Comparison of ENCODE assay signal across 18 cellular contexts in genomic region chr20:63148696-63149095, GRCh38.
DNase-seq lines count a peak whose midpoint lies in the region; ATAC-seq, FAIRE-seq and TF ChIP-seq lines count a peak whose summit lies in the region.
"Had no signal": no experiment of that assay in that cellular context is flagged by ENCODE, and none has a peak within 500 bp of the region (broad histone marks: within the 10 kb centered on the region; RNA-seq: fewer than 3 reads in every experiment).

No MANE protein-coding gene starts in this region.

- no peak overlapping the region for H3K27ac Mint-ChIP-seq in H9
- H3K27ac Mint-ChIP-seq: CD8-positive, alpha-beta T cell had no signal

- H3K14ac ChIP-seq in H9 (ENCODE audit: insufficient read depth, low read length) = no peak overlapping the region

- no peaks in the 10 kb centered on the region; the same call in 1 of the 2 replicates for H4K20me1 ChIP-seq in HepG2 (ENCODE audit: insufficient read depth, low read length)
- H4K20me1 ChIP-seq in H9 (ENCODE audit: control insufficient read depth, insufficient read depth, insufficient read length) = no peaks in the 10 kb centered on the region

- no peak overlapping the region for H3K4me2 ChIP-seq in HepG2 (ENCODE audit: low read depth, low read length)
- H3K4me2 ChIP-seq in H9 (ENCODE audit: insufficient read depth, insufficient read length, low read length) = no peak overlapping the region

- H3K36me3 Mint-ChIP-seq in H9 (ENCODE audit: insufficient read depth in 1 of 3, low read depth in 3 of 3) = peaks cover 2 to 11% (median 9%) of the 10 kb centered on the region in 3 experiments; a peak in 6 of 7 replicates
- H3K36me3 Mint-ChIP-seq: CD14-positive monocyte; CD8-positive, alpha-beta T cell had no signal

- no peak overlapping the region for H3K27ac ChIP-seq in HepG2 (ENCODE audit: extremely low read length, insufficient read depth, low read length)
- H3K27ac ChIP-seq in H9 (ENCODE audit: insufficient read length, low read depth, low read length) = no peak overlapping the region
- H3K27ac ChIP-seq: HL-60 had no signal

- H2BK20ac ChIP-seq in H9 (ENCODE audit: low read depth, low read length, poor library complexity, severe bottlenecking) = no peak overlapping the region

- peak; percentile 0 for DNase-seq in BE2C
- no peak for DNase-seq in HTR-8/SVneo (ENCODE audit: insufficient read length, low spot score)
- no peak for DNase-seq in HepG2 (ENCODE audit: low spot score)
- peak; percentile 50 for DNase-seq in posterior vena cava (ENCODE audit: low spot score)
- DNase-seq in H9 = no peak
- DNase-seq in hypothalamus (lab: John Stamatoyannopoulos, UW) = no peak
- no peak for DNase-seq in NCI-H187 (lab: John Stamatoyannopoulos, UW)
- DNase-seq: ACHN; CD8-positive, alpha-beta T cell; COR-L47; DND-41; GDM1; IMR-90 had no signal

- no peak for TF ChIP-seq RAD21 in HepG2 (CRISPR knock-in tag; IDR thresholded peaks at IDR 0.05)

- H3K9ac ChIP-seq in HepG2 (ENCODE audit: insufficient read depth, low read depth, low read length) = no peak overlapping the region
- H3K9ac ChIP-seq in H9 (ENCODE audit: extremely low read depth, insufficient read length, low read length) = no peak overlapping the region

- no peak for TF ChIP-seq POLR2A in HepG2 (IDR thresholded peaks at IDR 0.05; ENCODE audit: insufficient read depth in 1 of 2, low read depth in 2 of 2, low read length in 2 of 2)

- no peak overlapping the region for H2BK15ac ChIP-seq in H9 (ENCODE audit: low read depth, low read length)

- H3K18ac ChIP-seq in H9 (ENCODE audit: insufficient read length, low read depth, low read length) = no peak overlapping the region

- FAIRE-seq in HTR-8/SVneo (lab: Jason Lieb, UNC) = peak; percentile 4
- no peak for FAIRE-seq in HepG2 (lab: Jason Lieb, UNC)
- FAIRE-seq: D721Med, GM12892 had no signal

- ATAC-seq in HepG2 = no peak
- ATAC-seq: CD8-positive, alpha-beta T cell; HCT116 had no signal

- TF ChIP-seq CTCF in BE2C (IDR thresholded peaks at IDR 0.05; ENCODE audit: low read depth, low read length) (no peak), HepG2 (CRISPR knock-in tag; IDR thresholded peaks at IDR 0.05) (no peak), H9 (conservative IDR thresholded peaks at IDR 0.05) (no peak)

- no peak overlapping the region for H3K4me3 ChIP-seq in BE2C (ENCODE audit: low read depth, low read length)
- H3K4me3 ChIP-seq in HepG2 (replicated peaks in 1 of 3; ENCODE audit: insufficient read depth in 1 of 3, low read depth in 2 of 3, low read length in 3 of 3) = no peak overlapping the region

- H3K79me2 ChIP-seq in HepG2 (ENCODE audit: insufficient read depth, low read length) (no peaks in the 10 kb centered on the region), H9 (ENCODE audit: insufficient read depth, low read length) (no peaks in the 10 kb centered on the region)

- H3K4me1 ChIP-seq in BE2C (no peaks in the 10 kb centered on the region), HepG2 (ENCODE audit: insufficient read depth, low read length) (no peaks in the 10 kb centered on the region), H9 (ENCODE audit: insufficient read depth, low read length) (no peaks in the 10 kb centered on the region)

- no peak overlapping the region for H3T11ph ChIP-seq in H9 (ENCODE audit: low read length)

- H3K23ac ChIP-seq in H9 (ENCODE audit: insufficient read length, low read depth, low read length) = no peak overlapping the region

- H3K79me1 ChIP-seq in H9 (ENCODE audit: insufficient read depth, low read depth, low read length, poor library complexity, severe bottlenecking) = no peaks in the 10 kb centered on the region

- H3K23me2 ChIP-seq in H9 (ENCODE audit: insufficient read length, low read depth, low read length, poor library complexity, severe bottlenecking) = no peaks in the 10 kb centered on the region

- no peak overlapping the region for H4K8ac ChIP-seq in H9 (replicated peaks; ENCODE audit: insufficient read length, low read depth, low read length)

- in situ Hi-C loops in HepG2 (cut with HindIII; ENCODE audit: extremely low pct_ligation_motif_present, low pct_unique_long_range_greater_than_20kb) = no loop called here

- intact Hi-C loops in HepG2 (cut with micrococcal nuclease; ENCODE audit: unreplicated experiment) (no loop called here), posterior vena cava (cut with DNase I) (no loop called here)

- no TSS peak for BruUV-seq in HepG2 (replicated peaks; lab: Mats Ljungman, UMichigan)

- TF ChIP-seq EP300 in HepG2 (IDR thresholded peaks at IDR 0.05; ENCODE audit: low read depth in 2 of 2, low read length in 2 of 2) = no peak
- no peak for TF ChIP-seq EP300 in HepG2 (CRISPR knock-in tag; IDR thresholded peaks at IDR 0.05; ENCODE audit: borderline replicate concordance)

- no peak overlapping the region for H4K5ac ChIP-seq in H9 (ENCODE audit: insufficient read length, low read depth, low read length)

- no peak overlapping the region for H2AFZ ChIP-seq in HepG2 (ENCODE audit: low read length)
- H2AFZ ChIP-seq in H9 (ENCODE audit: low read length) = no peak overlapping the region

- H2BK12ac ChIP-seq in H9 (ENCODE audit: insufficient read length, low read depth, low read length) = no peak overlapping the region

- H3K4me3 Mint-ChIP-seq in H9 = no peak overlapping the region
- H3K4me3 Mint-ChIP-seq: CD14-positive monocyte; CD8-positive, alpha-beta T cell had no signal

- H3K56ac ChIP-seq in H9 (ENCODE audit: insufficient read length, low read depth, low read length) = no peak overlapping the region

- peaks cover 27% of the 10 kb centered on the region for H3K27me3 Mint-ChIP-seq in H9 (ENCODE audit: low read depth)

- H2BK5ac ChIP-seq in H9 (ENCODE audit: insufficient read length, low read length) = no peak overlapping the region

- peaks cover 18 to 24% of the 10 kb centered on the region in 2 experiments for H3K9me3 Mint-ChIP-seq in H9

- no peak overlapping the region for H2BK120ac ChIP-seq in H9 (ENCODE audit: low read depth, low read length, poor library complexity, severe bottlenecking)

- 0 out of 2 replicates have a peak, but pooled peaks cover 8% of the 10 kb centered on the region for H3K9me3 ChIP-seq in BE2C
- H3K9me3 ChIP-seq in HepG2 (ENCODE audit: low read length) = peaks cover 20% of the 10 kb centered on the region
- peaks cover 8% of the 10 kb centered on the region for H3K9me3 ChIP-seq in H9 (ENCODE audit: control insufficient read depth, low read depth, low read length)

- CTCF ChIA-PET in HepG2 (lab: Yijun Ruan, JAX; ENCODE audit: low intra/inter-chr PET ratio, low total read pairs) = no interaction called here

- 19% methylated on average over 4 of the region's 11 CpGs for WGBS in HepG2 (ENCODE audit: low lambda C conversion rate)
- no CpG with 5 or more reads among the region's 11 CpGs for WGBS in H9 (ENCODE audit: extremely low coverage, insufficient read length, low lambda C conversion rate)

- H3K27me3 ChIP-seq in BE2C (peaks cover 79% of the 10 kb centered on the region), HepG2 (ENCODE audit: control insufficient read depth in 1 of 2, insufficient read depth in 2 of 2, low read length in 2 of 2) (peaks cover 17 to 60% of the 10 kb centered on the region in 2 experiments; a peak in 4 of 5 replicates), H9 (ENCODE audit: insufficient read depth, low read length) (no peaks in the 10 kb centered on the region)

- no peaks in the 10 kb centered on the region for H3K36me3 ChIP-seq in BE2C
- no peaks in the 10 kb centered on the region for H3K36me3 ChIP-seq in HepG2 (replicated peaks in 1 of 2; ENCODE audit: control insufficient read depth in 1 of 2, insufficient read depth in 2 of 2, low read length in 2 of 2)

- H3K4ac ChIP-seq in H9 (ENCODE audit: low read depth, low read length) = no peak overlapping the region

- H3K4me1 Mint-ChIP-seq in H9 = 0 out of 4 replicates have a peak, but pooled peaks cover 0 to 4% of the 10 kb centered on the region in 2 experiments
- H3K4me1 Mint-ChIP-seq: CD14-positive monocyte had no signal

- H2AK5ac ChIP-seq in H9 (ENCODE audit: insufficient read length, low read length) = no peak overlapping the region

- no peak overlapping the region for H4K91ac ChIP-seq in H9 (ENCODE audit: insufficient read length, low read depth, low read length)

- POLR2A ChIA-PET in HepG2 (lab: Yijun Ruan, JAX) = no interaction called here

TF ChIP-seq in HepG2, 621 proteins besides CTCF, POLR2A, EP300 and RAD21 (continues in another document):
- TF ChIP-seq, protein P1, sequence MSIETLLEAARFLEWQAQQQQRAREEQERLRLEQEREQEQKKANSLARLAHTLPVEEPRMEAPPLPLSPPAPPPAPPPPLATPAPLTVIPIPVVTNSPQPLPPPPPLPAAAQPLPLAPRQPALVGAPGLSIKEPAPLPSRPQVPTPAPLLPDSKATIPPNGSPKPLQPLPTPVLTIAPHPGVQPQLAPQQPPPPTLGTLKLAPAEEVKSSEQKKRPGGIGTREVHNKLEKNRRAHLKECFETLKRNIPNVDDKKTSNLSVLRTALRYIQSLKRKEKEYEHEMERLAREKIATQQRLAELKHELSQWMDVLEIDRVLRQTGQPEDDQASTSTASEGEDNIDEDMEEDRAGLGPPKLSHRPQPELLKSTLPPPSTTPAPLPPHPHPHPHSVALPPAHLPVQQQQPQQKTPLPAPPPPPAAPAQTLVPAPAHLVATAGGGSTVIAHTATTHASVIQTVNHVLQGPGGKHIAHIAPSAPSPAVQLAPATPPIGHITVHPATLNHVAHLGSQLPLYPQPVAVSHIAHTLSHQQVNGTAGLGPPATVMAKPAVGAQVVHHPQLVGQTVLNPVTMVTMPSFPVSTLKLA (IDR thresholded peaks at IDR 0.05) = peak; percentile 87
- no peak for TF ChIP-seq TBP (CRISPR knock-in tag; IDR thresholded peaks at IDR 0.05)
- TF ChIP-seq GPBP1L1 (CRISPR knock-in tag; IDR thresholded peaks at IDR 0.05) = no peak
- no peak for TF ChIP-seq ZNF746 (CRISPR knock-in tag; IDR thresholded peaks at IDR 0.05)
- TF ChIP-seq MED13 (CRISPR knock-in tag; IDR thresholded peaks at IDR 0.05) = no peak
- TF ChIP-seq NONO (IDR thresholded peaks at IDR 0.05) = no peak
- TF ChIP-seq NONO (CRISPR knock-in tag; conservative IDR thresholded peaks at IDR 0.05) = no peak
- TF ChIP-seq TOPORS (CRISPR knock-in tag; IDR thresholded peaks at IDR 0.05) = no peak

Comparison
In these comparisons a context has a peak if more than half of its experiments do, and no peak if none do; other contexts are left out.
1. DNase-seq: peak in BE2C (single experiment) and posterior vena cava (single experiment); none in HTR-8/SVneo (single experiment), HepG2 (single experiment), H9 (single experiment), hypothalamus (0 of 51) and NCI-H187 (0 of 2).